ENCODE assay signal across 10 cellular contexts in genomic region chr1:15627343-15627988, GRCh38. TPM values are rescaled to one million over a fixed set of nuclear protein-coding genes. Genes with fewer than 3 reads are reported as not detected.
DNase-seq lines count a peak whose midpoint lies in the region; ATAC-seq and TF ChIP-seq lines count a peak whose summit lies in the region.
"Had no signal": no experiment of that assay in that cellular context is flagged by ENCODE, and none has a peak within 500 bp of the region (broad histone marks: within the 10 kb centered on the region; RNA-seq: fewer than 3 reads in every experiment).

No MANE protein-coding gene starts in this region.

- peaks cover 0 to 66% (median 17%) of the 10 kb centered on the region in 3 donors for H3K36me3 Mint-ChIP-seq in CD8-positive, alpha-beta memory T cell
- peaks cover 49 to 67% of the 10 kb centered on the region in 2 donors for H3K36me3 Mint-ChIP-seq in CD14-positive monocyte

- peaks cover 11% of the 10 kb centered on the region for H3K36me3 ChIP-seq in CD8-positive, alpha-beta memory T cell (ENCODE audit: insufficient read depth, low read length)

- H3K4me1 Mint-ChIP-seq in CD8-positive, alpha-beta memory T cell, result peaks cover 32 to 51% (median 48%) of the 10 kb centered on the region in 3 donors
- peaks cover 18% of the 10 kb centered on the region for H3K4me1 Mint-ChIP-seq in CD14-positive monocyte

- intact Hi-C loops in CD14-positive monocyte (cut with micrococcal nuclease), result no loop called here

- peaks cover 14% of the 10 kb centered on the region for H3K4me1 ChIP-seq in CD8-positive, alpha-beta memory T cell (ENCODE audit: insufficient read depth, low read length)

- no peaks in the 10 kb centered on the region for H3K9me3 Mint-ChIP-seq in CD8-positive, alpha-beta memory T cell
- H3K9me3 Mint-ChIP-seq in CD14-positive monocyte, result peaks cover 0 to 4% (median 0%) of the 10 kb centered on the region in 7 donors

- no peak for DNase-seq in CD8-positive, alpha-beta memory T cell
- DNase-seq in foreskin melanocyte, result peak; percentile 86
- DNase-seq in kidney tubule cell (ENCODE audit: low spot score), result no peak
- no peak for DNase-seq in CD14-positive monocyte (ENCODE audit: low spot score)
- no peak for DNase-seq in G401 (ENCODE audit: low spot score)
- no peak for DNase-seq in stimulated activated CD8-positive, alpha-beta memory T cell treated with anti-CD3 and anti-CD28 coated beads, Interleukin-4, amount 100 ng/mL, for 48 hours
- DNase-seq: colonic mucosa had no signal

- no peaks in the 10 kb centered on the region for H3K27me3 Mint-ChIP-seq in CD8-positive, alpha-beta memory T cell
- H3K27me3 Mint-ChIP-seq in CD14-positive monocyte (ENCODE audit: low read depth in 3 of 3), result peaks cover 0 to 2% (median 0%) of the 10 kb centered on the region in 3 donors

- H3K27ac Mint-ChIP-seq in CD8-positive, alpha-beta memory T cell, result peak overlapping the region in 6 of 8 donors; percentile 4 to 78 (median 48)
- peak overlapping the region in 1 of 7 donors; percentile 8 for H3K27ac Mint-ChIP-seq in CD14-positive monocyte

- H3K9me3 ChIP-seq in CD8-positive, alpha-beta memory T cell (ENCODE audit: low read length), result no peaks in the 10 kb centered on the region
- H3K9me3 ChIP-seq: colonic mucosa, SJCRH30 had no signal

- peak overlapping the region; percentile 22 for H3K27ac ChIP-seq in CD8-positive, alpha-beta memory T cell (ENCODE audit: low read depth, low read length)
- H3K27ac ChIP-seq: colonic mucosa, SJCRH30 had no signal

- H3K4me3 Mint-ChIP-seq in CD8-positive, alpha-beta memory T cell, result no peak overlapping the region
- no peak overlapping the region for H3K4me3 Mint-ChIP-seq in CD14-positive monocyte

- no peak for TF ChIP-seq CTCF in CD14-positive monocyte (IDR thresholded peaks at IDR 0.05)

- POLR2A ChIA-PET in CD8-positive, alpha-beta memory T cell (lab: Charles Lee), result no interaction called here

- in situ Hi-C loops in G401 (cut with HindIII; ENCODE audit: low sequenced_read_pairs), result no loop called here

- CTCF ChIA-PET in CD8-positive, alpha-beta memory T cell (lab: Charles Lee), result no interaction called here

- ATAC-seq in GM21367 (IDR thresholded peaks at IDR 0.05; ENCODE audit: unreplicated experiment) (peak; percentile 73), HG03460 (IDR thresholded peaks at IDR 0.05; ENCODE audit: unreplicated experiment) (peak; percentile 91)

- no peaks in the 10 kb centered on the region for H3K27me3 ChIP-seq in CD8-positive, alpha-beta memory T cell (ENCODE audit: insufficient read depth, low read length, poor library complexity, severe bottlenecking)
- H3K27me3 ChIP-seq: colonic mucosa, SJCRH30 had no signal

- H3K4me3 ChIP-seq in CD8-positive, alpha-beta memory T cell (ENCODE audit: low read length), result no peak overlapping the region
- H3K4me3 ChIP-seq: colonic mucosa, SJCRH30 had no signal

RNA-seq across cellular contexts. Expression of gene DDI2, which starts 10.2 kb away (rescaled TPM):
- 10 to 100 TPM; 47.8 to 50.4 TPM for total RNA-seq in CD8-positive, alpha-beta memory T cell
- 6.1 TPM for polyA plus RNA-seq in CD8-positive, alpha-beta memory T cell
- 1 to 10 TPM; 2.5 to 3.2 TPM for polyA plus RNA-seq in CD14-positive monocyte
- total RNA-seq in G401 (2014; rRNA removed; shearing (Covaris generic)), result 6.5 and 9.9 TPM in 2 replicates

RNA-seq across cellular contexts. Expression of gene AGMAT, which starts 42.6 kb away (rescaled TPM):
- 10 to 100 TPM; 18.5 to 19.7 TPM for total RNA-seq in CD8-positive, alpha-beta memory T cell
- polyA plus RNA-seq in CD8-positive, alpha-beta memory T cell, result 6.2 TPM
- polyA plus RNA-seq in CD14-positive monocyte, result not detected
- total RNA-seq in G401 (2014; rRNA removed; shearing (Covaris generic)), result 2.0 and 2.6 TPM in 2 replicates
- total RNA-seq: SJCRH30 had no signal

RNA-seq across cellular contexts. Expression of gene PLEKHM2, which starts 56.7 kb away (rescaled TPM):
- total RNA-seq in CD8-positive, alpha-beta memory T cell, result 10 to 100 TPM; 55.8 to 56.3 TPM
- polyA plus RNA-seq in CD8-positive, alpha-beta memory T cell, result 8.3 TPM
- polyA plus RNA-seq in CD14-positive monocyte, result 1 to 10 TPM; 4.0 to 5.8 TPM
- total RNA-seq in G401 (2014; rRNA removed; shearing (Covaris generic)), result 46.1 and 47.5 TPM in 2 replicates
